In genomic region chr1:226098870-226099832, GRCh38 we compare ENCODE assay signal across 23 cellular contexts. TPM values are rescaled to one million over a fixed set of nuclear protein-coding genes. Genes with fewer than 3 reads are reported as not detected.
DNase-seq lines count a peak whose midpoint lies in the region; ATAC-seq, FAIRE-seq and TF ChIP-seq lines count a peak whose summit lies in the region.
"Had no signal": no experiment of that assay in that cellular context is flagged by ENCODE, and none has a peak within 500 bp of the region (broad histone marks: within the 10 kb centered on the region; RNA-seq: fewer than 3 reads in every experiment).

No MANE protein-coding gene starts in this region.

- H3K27ac ChIP-seq in MM.1S (ENCODE audit: low read length) = no peak overlapping the region
- H3K27ac ChIP-seq in H1 (ENCODE audit: low read depth, low read length) = no peak overlapping the region
- H3K27ac ChIP-seq: BLaER1 treated with 17β-estradiol and CSF1 and Interleukin-3, amounts not matched to agents 10 nM and 100 nM; hepatocyte; right atrium auricular region; thoracic aorta had no signal

- TF ChIP-seq CTCF in MM.1S (IDR thresholded peaks at IDR 0.05; ENCODE audit: low read length) (no peak), H1 (IDR thresholded peaks at IDR 0.05; ENCODE audit: control extremely low read depth in 1 of 3, insufficient read depth in 1 of 3, low read depth in 1 of 3, low read length in 3 of 3) (no peak), glutamatergic neuron (IDR thresholded peaks at IDR 0.05; ENCODE audit: partially characterized antibody, unreplicated experiment) (no peak)

- H3K9me3 Mint-ChIP-seq in activated T-cell treated with anti-CD3 and anti-CD28 coated beads, Interleukin-2, amount 50 U/mL, for 24 hours = no peaks in the 10 kb centered on the region
- peaks cover 11% of the 10 kb centered on the region for H3K9me3 Mint-ChIP-seq in glutamatergic neuron (ENCODE audit: unreplicated experiment)

- no peak for TF ChIP-seq POLR2A in H1 (IDR thresholded peaks at IDR 0.05; ENCODE audit: control extremely low read depth in 1 of 2, low read depth in 2 of 2, low read length in 2 of 2)

- H2BK5ac ChIP-seq in H1 (ENCODE audit: low read depth, low read length) = no peak overlapping the region

- H3K36me3 ChIP-seq in MM.1S (replicated peaks; ENCODE audit: insufficient read depth, low read length) (no peaks in the 10 kb centered on the region), H1 (ENCODE audit: control insufficient read depth in 2 of 4, insufficient read depth in 4 of 4, low read length in 3 of 4) (no peaks in the 10 kb centered on the region)
- H3K36me3 ChIP-seq: BLaER1 treated with 17β-estradiol and CSF1 and Interleukin-3, amounts not matched to agents 10 nM and 100 nM; right atrium auricular region; thoracic aorta had no signal

- intact Hi-C loops in Right ventricle myocardium superior (cut with DNase I) = no loop called here

- H3K18ac ChIP-seq in H1 (ENCODE audit: extremely low read depth, low read length) = no peak overlapping the region

- H3K9ac ChIP-seq in MM.1S (ENCODE audit: low read length) = no peak overlapping the region
- no peak overlapping the region for H3K9ac ChIP-seq in H1 (replicated peaks in 1 of 4; ENCODE audit: extremely low read depth in 1 of 4, low read depth in 3 of 4, low read length in 3 of 4)
- H3K9ac ChIP-seq: BLaER1 treated with 17β-estradiol and CSF1 and Interleukin-3, amounts not matched to agents 10 nM and 100 nM had no signal

- H2BK15ac ChIP-seq in H1 (ENCODE audit: low read length) = no peak overlapping the region

- H3K4me1 ChIP-seq in MM.1S (ENCODE audit: low read length) = peaks cover 5% of the 10 kb centered on the region
- peaks cover 2 to 7% (median 4%) of the 10 kb centered on the region in 4 experiments; a peak in 4 of 7 replicates for H3K4me1 ChIP-seq in H1 (replicated peaks in 1 of 4; ENCODE audit: control insufficient read depth in 3 of 4, insufficient read depth in 4 of 4, low read length in 3 of 4)
- H3K4me1 ChIP-seq: A549 had no signal

- no peak overlapping the region for H4K91ac ChIP-seq in H1 (replicated peaks; ENCODE audit: insufficient read length, low read length)

- no peak overlapping the region for H4K5ac ChIP-seq in H1 (ENCODE audit: insufficient read length, low read depth, low read length)

- no peak for DNase-seq in activated T-cell treated with anti-CD3 and anti-CD28 coated beads, Interleukin-2, amount 50 U/mL, for 24 hours
- DNase-seq in activated T-cell treated with anti-CD3 and anti-CD28 coated beads, Interleukin-2, amount 50 U/mL, for 48 hours = no peak
- DNase-seq in MM.1S (peak; percentile 5), H1 (ENCODE audit: low read depth in 1 of 2, low spot score in 2 of 2) (no peak), renal cortical epithelial cell (ENCODE audit: low read depth) (peak; percentile 22), glutamatergic neuron (no peak), Right ventricle myocardium superior (no peak)
- DNase-seq: activated CD4-positive, alpha-beta T cell treated with anti-CD3 and anti-CD28 coated beads, Interleukin-2, amount 50 U/mL, for 1 hour; DMS 273 treated with DMSO at 0.1 percent for 48 hours; GF-D8; GOT3; NCI-H146; NCI-H748 treated with DMSO at 0.1 percent for 48 hours; occipital lobe; SHP77 had no signal

- peaks cover 10% of the 10 kb centered on the region for H3K27me3 Mint-ChIP-seq in activated T-cell treated with anti-CD3 and anti-CD28 coated beads, Interleukin-2, amount 50 U/mL, for 24 hours
- H3K27me3 Mint-ChIP-seq in glutamatergic neuron (ENCODE audit: unreplicated experiment) = peaks cover 1% of the 10 kb centered on the region

- no peak for TF ChIP-seq RAD21 in H1 (IDR thresholded peaks at IDR 0.05 in 1 of 2, conservative IDR thresholded peaks at IDR 0.05 in 1 of 2; ENCODE audit: low read depth in 2 of 2, low read length in 2 of 2)

- POLR2A ChIA-PET in H1 (lab: Charles Lee; ENCODE audit: partially characterized antibody) = interaction anchor here (0.7 to 2.7 kb wide), 10 partner anchors 10 to 52 kb away, joined by 3 to 11 read pairs (median 4); partner anchors contain the start of gene H3-3A

- H3K4ac ChIP-seq in H1 (replicated peaks; ENCODE audit: insufficient read length, low read depth, low read length) = no peak overlapping the region

- no peak for TF ChIP-seq EP300 in H1 (IDR thresholded peaks at IDR 0.05; ENCODE audit: borderline replicate concordance in 1 of 2, low read depth in 2 of 2, low read length in 2 of 2)

- H2AFZ ChIP-seq in MM.1S (ENCODE audit: low read length) (no peak overlapping the region), H1 (ENCODE audit: low read length) (peak overlapping the region; percentile 72; the same call in 1 of the 2 replicates)

- WGBS in H1 (ENCODE audit: extremely low coverage in 1 of 2, insufficient coverage in 1 of 2, insufficient read length in 1 of 2, insufficient replicate concordance in 2 of 2, low coverage in 1 of 2, low lambda C conversion rate in 2 of 2, missing lambda C conversion rate in 1 of 2), 2 experiments = 95% methylated on average over 3 of the region's 3 CpGs; no CpG with 5 or more reads in 1 of the 2 experiments

- no peaks in the 10 kb centered on the region; the same call in 1 of the 2 replicates for H3F3A ChIP-seq in MM.1S (ENCODE audit: insufficient read depth, low read length)

- H3K9me3 ChIP-seq in MM.1S (replicated peaks; ENCODE audit: insufficient read depth, low read length) (no peaks in the 10 kb centered on the region), H1 (ENCODE audit: insufficient read depth in 2 of 2, low read depth in 1 of 2, low read length in 1 of 2) (no peaks in the 10 kb centered on the region)
- H3K9me3 ChIP-seq: A549; BLaER1 treated with 17β-estradiol and CSF1 and Interleukin-3, amounts not matched to agents 10 nM and 100 nM; right atrium auricular region; thoracic aorta had no signal

- H3K23ac ChIP-seq in H1 (ENCODE audit: insufficient read length) = no peak overlapping the region

- H3K14ac ChIP-seq in H1 (ENCODE audit: insufficient read length) = no peak overlapping the region

- H4K20me1 ChIP-seq in MM.1S (ENCODE audit: insufficient read depth, low read length) (no peaks in the 10 kb centered on the region), H1 (replicated peaks in 1 of 2; ENCODE audit: control insufficient read depth in 1 of 2, insufficient read depth in 2 of 2, low read length in 2 of 2) (no peaks in the 10 kb centered on the region)
- H4K20me1 ChIP-seq: BLaER1 treated with 17β-estradiol and CSF1 and Interleukin-3, amounts not matched to agents 10 nM and 100 nM had no signal

- H3K4me3 ChIP-seq in MM.1S (ENCODE audit: low read length) = no peak overlapping the region
- H3K4me3 ChIP-seq in H1 (ENCODE audit: extremely low read depth in 1 of 4, insufficient read depth in 2 of 4, low read depth in 3 of 4, low read length in 4 of 4) = no peak overlapping the region

- H3K56ac ChIP-seq in H1 (replicated peaks; ENCODE audit: insufficient read length, low read depth, low read length) = no peak overlapping the region

- no peak overlapping the region for H3K27ac Mint-ChIP-seq in activated T-cell treated with anti-CD3 and anti-CD28 coated beads, Interleukin-2, amount 50 U/mL, for 24 hours
- no peak overlapping the region for H3K27ac Mint-ChIP-seq in glutamatergic neuron (ENCODE audit: unreplicated experiment)

- H2BK20ac ChIP-seq in H1 (ENCODE audit: low read length) = no peak overlapping the region

- no peaks in the 10 kb centered on the region; the same call in 1 of the 2 replicates for H3K23me2 ChIP-seq in H1 (ENCODE audit: low read depth, low read length)

- H3K4me1 Mint-ChIP-seq in activated T-cell treated with anti-CD3 and anti-CD28 coated beads, Interleukin-2, amount 50 U/mL, for 24 hours (ENCODE audit: low read depth) = peaks cover 20% of the 10 kb centered on the region
- H3K4me1 Mint-ChIP-seq in glutamatergic neuron (ENCODE audit: low read depth, unreplicated experiment) = peaks cover 6% of the 10 kb centered on the region

- no peaks in the 10 kb centered on the region for H3K79me1 ChIP-seq in H1 (ENCODE audit: low read depth, low read length)

- H2BK120ac ChIP-seq in H1 (replicated peaks; ENCODE audit: low read depth, low read length) = no peak overlapping the region

- H3K79me2 ChIP-seq in MM.1S (ENCODE audit: low read length) (no peaks in the 10 kb centered on the region), H1 (ENCODE audit: control insufficient read depth in 1 of 2, insufficient read depth in 2 of 2, low read length in 2 of 2) (no peaks in the 10 kb centered on the region)
- H3K79me2 ChIP-seq: hepatocyte had no signal

- no peaks in the 10 kb centered on the region for H3K36me3 Mint-ChIP-seq in activated T-cell treated with anti-CD3 and anti-CD28 coated beads, Interleukin-2, amount 50 U/mL, for 24 hours (ENCODE audit: low read depth)
- H3K36me3 Mint-ChIP-seq in glutamatergic neuron (ENCODE audit: unreplicated experiment) = no peaks in the 10 kb centered on the region

- H2BK12ac ChIP-seq in H1 (ENCODE audit: low read depth, low read length) = 0 out of 2 replicates have a peak overlapping the region, but pooled peaks have one; percentile 63

- no peak for FAIRE-seq in H1 (lab: Jason Lieb, UNC)
- FAIRE-seq: A549, endothelial cell of umbilical vein, islet of Langerhans had no signal

- H3K4me2 ChIP-seq in MM.1S (ENCODE audit: low read depth, low read length) (no peak overlapping the region), H1 (ENCODE audit: insufficient read depth in 1 of 2, low read depth in 2 of 2, low read length in 2 of 2) (no peak overlapping the region; a peak in 1 of 4 replicates)

- H3K27me3 ChIP-seq in MM.1S (replicated peaks; ENCODE audit: insufficient read depth, low read length) = no peaks in the 10 kb centered on the region
- no peaks in the 10 kb centered on the region; a peak in 1 of 7 replicates for H3K27me3 ChIP-seq in H1 (replicated peaks in 1 of 4; ENCODE audit: control insufficient read depth in 3 of 4, extremely low read depth in 1 of 4, insufficient read depth in 3 of 4, low read length in 3 of 4)
- H3K27me3 ChIP-seq: hepatocyte, right atrium auricular region had no signal

- no peak overlapping the region for H2AK5ac ChIP-seq in H1 (ENCODE audit: low read depth, low read length)

- peak overlapping the region; percentile 76 for H3K4me3 Mint-ChIP-seq in activated T-cell treated with anti-CD3 and anti-CD28 coated beads, Interleukin-2, amount 50 U/mL, for 24 hours
- H3K4me3 Mint-ChIP-seq in glutamatergic neuron (ENCODE audit: unreplicated experiment) = no peak overlapping the region

- no peak for ATAC-seq in GM21423 (IDR thresholded peaks at IDR 0.05; ENCODE audit: unreplicated experiment)
- no peak for ATAC-seq in Right ventricle myocardium superior (ENCODE audit: poor library complexity)
- ATAC-seq: A549 had no signal

- CTCF ChIA-PET in H1 (lab: Charles Lee; ENCODE audit: partially characterized antibody) = interaction anchor here (0.7 to 3.6 kb wide), 7 partner anchors 9 to 343 kb away, joined by 3 to 14 read pairs (median 4); no protein-coding TSS in a partner anchor

- H3K9me2 ChIP-seq in MM.1S (replicated peaks; ENCODE audit: insufficient read depth, low read length) = no peaks in the 10 kb centered on the region

- no peak overlapping the region for H4K8ac ChIP-seq in H1 (ENCODE audit: extremely low read depth, insufficient read depth, low read length)

RNA-seq across cellular contexts. Expression of gene H3-3A, which starts 36.6 kb away (rescaled TPM):
- total RNA-seq in H1 (2021; fragmentation: NEBNext Ultra II Directional; extraction: Animal tissue kit (Norgen Biotek cat#: 25700)) = 1,213 and 1,223 TPM in 2 replicates
- 760 and 1,157 TPM in 2 replicates for polyA plus RNA-seq in H1 (2011; rRNA removed)
- polyA plus RNA-seq in H1 (2011; cell fraction: cytosol; rRNA removed) = 1,155 TPM
- 408 TPM for polyA plus RNA-seq in H1 (2011; cell fraction: nucleus; rRNA removed)
- polyA plus RNA-seq in H1 (2012, experiment 1 of 2) = 555 to 853 TPM (median 714 TPM) in 4 replicates
- polyA plus RNA-seq in H1 (2012, experiment 2 of 2) = 650 TPM
- 1,534 TPM for polyA plus RNA-seq in H1 (2013, experiment 1 of 2)
- 1,619 TPM for polyA plus RNA-seq in H1 (2013, experiment 2 of 2)
- 222 and 228 TPM in 2 replicates for polyA minus RNA-seq in H1 (2011; rRNA and poly(A)+ RNA removed)
- 287 TPM for polyA minus RNA-seq in H1 (2011; cell fraction: cytosol; rRNA and poly(A)+ RNA removed)
- 109 TPM for polyA minus RNA-seq in H1 (2011; cell fraction: nucleus; rRNA and poly(A)+ RNA removed)
- 187 and 266 TPM in 2 replicates for total RNA-seq in renal cortical epithelial cell
- total RNA-seq in glutamatergic neuron (ENCODE audit: unreplicated experiment) = 1,150 TPM
- total RNA-seq in Right ventricle myocardium superior = 271 TPM

Comparison
In these comparisons a context has a peak if more than half of its experiments do, and no peak if none do; other contexts are left out.
1. DNase-seq: peak in MM.1S (single experiment) and renal cortical epithelial cell (single experiment); none in activated T-cell treated with anti-CD3 and anti-CD28 coated beads, Interleukin-2, amount 50 U/mL, for 24 hours (single experiment), activated T-cell treated with anti-CD3 and anti-CD28 coated beads, Interleukin-2, amount 50 U/mL, for 48 hours (0 of 2), H1 (0 of 2), glutamatergic neuron (single experiment) and Right ventricle myocardium superior (single experiment).